Comparison of ENCODE assay signal across 24 cellular contexts in genomic region chr1:98260421-98260820, GRCh38.
"Had no signal": no experiment of that assay in that cellular context is flagged by ENCODE, and none has a peak within 500 bp of the region (broad histone marks: within the 10 kb centered on the region; RNA-seq: fewer than 3 reads in every experiment).

No MANE protein-coding gene starts in this region.

- H3K4me3 ChIP-seq: coronary artery, dorsolateral prefrontal cortex, esophagus muscularis mucosa, gastroesophageal sphincter, heart left ventricle, hepatocyte, left lung, lower lobe of right lung, mucosa of descending colon had no signal

- H3K27me3 ChIP-seq: dorsolateral prefrontal cortex, esophagus muscularis mucosa, foreskin keratinocyte, gastroesophageal sphincter, heart left ventricle, hepatocyte, left lung had no signal

- H3K4me1 ChIP-seq: esophagus muscularis mucosa, gastroesophageal sphincter, heart left ventricle, left lung, lower lobe of right lung had no signal

- FAIRE-seq: colon, endothelial cell of umbilical vein, frontal cortex, kidney had no signal

- H3K79me2 ChIP-seq: hepatocyte had no signal

- H3K9me3 ChIP-seq: esophagus muscularis mucosa, gastroesophageal sphincter, left lung, lower lobe of right lung, mucosa of descending colon had no signal

- H3K36me3 ChIP-seq: esophagus muscularis mucosa, gastroesophageal sphincter, heart left ventricle, left lung, lower lobe of right lung had no signal

- H2AFZ ChIP-seq: hepatocyte had no signal

- H3K27ac ChIP-seq: coronary artery, dorsolateral prefrontal cortex, esophagus muscularis mucosa, foreskin keratinocyte, gastroesophageal sphincter, heart left ventricle, hepatocyte, left lung, lower lobe of right lung had no signal

- H3K4me2 ChIP-seq: hepatocyte had no signal

- DNase-seq: dorsolateral prefrontal cortex; effector CD4-positive, alpha-beta T cell; effector memory CD4-positive, alpha-beta T cell; foreskin keratinocyte; heart left ventricle; hypothalamus; immature natural killer cell; islet precursor cell; kidney; kidney glomerular epithelial cell; left cardiac atrium; left ventricle myocardium superior; lower lobe of right lung; mesenchymal stem cell; mucosa of descending colon; naive B cell had no signal
